ENCODE assay signal across 26 cellular contexts in genomic region chr3:188407158-188407880, GRCh38.
DNase-seq lines count a peak whose midpoint lies in the region; ATAC-seq and TF ChIP-seq lines count a peak whose summit lies in the region.
"Had no signal": no experiment of that assay in that cellular context is flagged by ENCODE, and none has a peak within 500 bp of the region (broad histone marks: within the 10 kb centered on the region; RNA-seq: fewer than 3 reads in every experiment).

No MANE protein-coding gene starts in this region.

- H3K36me3 ChIP-seq in osteoblast (ENCODE audit: insufficient read depth, low read length): peaks cover 6% of the 10 kb centered on the region

- no peaks in the 10 kb centered on the region for H3K27me3 ChIP-seq in osteoblast (ENCODE audit: insufficient read depth, low read length)
- H3K27me3 ChIP-seq: brain microvascular endothelial cell, heart left ventricle, MG63, spleen, transverse colon had no signal

- no peaks in the 10 kb centered on the region for H3K27me3 Mint-ChIP-seq in chondrocyte (ENCODE audit: low read depth)
- H3K27me3 Mint-ChIP-seq: activated B cell treated with CpG ODN at 0.5 μM for 24 hours, B cell had no signal

- H3K4me3 Mint-ChIP-seq in chondrocyte (ENCODE audit: unreplicated experiment): no peak overlapping the region
- H3K4me3 Mint-ChIP-seq: activated B cell treated with CpG ODN at 0.5 μM for 24 hours; activated T-cell treated with anti-CD3 and anti-CD28 coated beads, Interleukin-2, amount 50 U/mL, for 72 hours; B cell; nephron had no signal

- peaks cover 17% of the 10 kb centered on the region for H3K36me3 Mint-ChIP-seq in chondrocyte (ENCODE audit: low read depth)

- peak; percentile 14 for DNase-seq in NCI-H2171 treated with DMSO at 0.1 percent for 48 hours (lab: John Stamatoyannopoulos, UW)
- no peak for DNase-seq in NCI-H2171 (lab: John Stamatoyannopoulos, UW)
- DNase-seq in LHCN-M2 (ENCODE audit: low read depth): peak; percentile 22
- no peak for DNase-seq in chondrocyte (ENCODE audit: low spot score)
- peak; percentile 35 for DNase-seq in osteoblast (ENCODE audit: insufficient read length, low spot score, missing footprints)
- DNase-seq: activated B cell treated with CpG ODN at 0.5 μM for 24 hours; activated naive CD4-positive, alpha-beta T cell; activated T-cell treated with anti-CD3 and anti-CD28 coated beads, Interleukin-2, amount 50 U/mL, for 72 hours; brain microvascular endothelial cell; heart left ventricle; MG63; mucosa of descending colon; NCI-H1417 treated with DMSO at 0.1 percent for 48 hours; NCI-H2081 treated with DMSO at 0.1 percent for 48 hours; NCI-H510A treated with DMSO at 0.1 percent for 48 hours; NK-92 treated with Interleukin-12 subunit alpha and Interleukin-12 subunit beta, amount 100 ng/mL, for 24 hours; spleen; stimulated activated CD4-positive, alpha-beta T cell treated with anti-CD3 and anti-CD28 coated beads, Interleukin-2, amount 100 ng/mL, for 48 hours; transverse colon had no signal

- H3K27ac Mint-ChIP-seq in chondrocyte (ENCODE audit: unreplicated experiment): peak overlapping the region; percentile 62
- H3K27ac Mint-ChIP-seq: activated B cell treated with CpG ODN at 0.5 μM for 24 hours; activated T-cell treated with anti-CD3 and anti-CD28 coated beads, Interleukin-2, amount 50 U/mL, for 72 hours; nephron had no signal

- TF ChIP-seq CTCF in chondrocyte (IDR thresholded peaks at IDR 0.05) (no peak), osteoblast (IDR thresholded peaks at IDR 0.05; ENCODE audit: extremely low read depth, low read depth, low read length) (no peak)

- no peak overlapping the region for H2AFZ ChIP-seq in osteoblast (ENCODE audit: low read length)

- no peak overlapping the region for H3K4me2 ChIP-seq in osteoblast (ENCODE audit: insufficient read depth, low read length)

- no peaks in the 10 kb centered on the region for H3K4me1 ChIP-seq in osteoblast (ENCODE audit: insufficient read depth, low read length)

- no peak for ATAC-seq in GM18520 (IDR thresholded peaks at IDR 0.05; ENCODE audit: unreplicated experiment)
- no peak for ATAC-seq in HG03439 (IDR thresholded peaks at IDR 0.05; ENCODE audit: unreplicated experiment)
- ATAC-seq in GM21515 (IDR thresholded peaks at IDR 0.05; ENCODE audit: unreplicated experiment): no peak
- ATAC-seq: activated T-cell treated with anti-CD3 and anti-CD28 coated beads, Interleukin-2, amount 50 U/mL, for 72 hours; heart left ventricle; K562; mucosa of descending colon had no signal

- peaks cover 3% of the 10 kb centered on the region for H4K20me1 ChIP-seq in osteoblast (ENCODE audit: insufficient read depth, low read length)

- peaks cover 23% of the 10 kb centered on the region for H3K79me2 ChIP-seq in osteoblast (ENCODE audit: insufficient read depth, low read length)

- no peak overlapping the region for H3K27ac ChIP-seq in osteoblast (ENCODE audit: low read depth, low read length)
- H3K27ac ChIP-seq: brain microvascular endothelial cell, spleen had no signal

- H3K4me3 ChIP-seq in osteoblast (ENCODE audit: insufficient read depth, low read length): no peak overlapping the region
- H3K4me3 ChIP-seq: heart left ventricle, K562, lung, MG63, mucosa of descending colon, spleen, transverse colon had no signal

- peaks cover 8% of the 10 kb centered on the region for H3K4me1 Mint-ChIP-seq in chondrocyte (ENCODE audit: low read depth)
- H3K4me1 Mint-ChIP-seq: nephron had no signal

- H3K9me3 Mint-ChIP-seq in chondrocyte (ENCODE audit: low read depth): no peaks in the 10 kb centered on the region

- no peaks in the 10 kb centered on the region for H3K9me3 ChIP-seq in osteoblast (ENCODE audit: low read depth, low read length)
- H3K9me3 ChIP-seq: MG63, mucosa of descending colon, spleen, transverse colon had no signal

Comparison
In these comparisons a context has a peak if more than half of its experiments do, and no peak if none do; other contexts are left out.
1. DNase-seq: peak in NCI-H2171 treated with DMSO at 0.1 percent for 48 hours (single experiment), LHCN-M2 (single experiment) and osteoblast (single experiment); none in NCI-H2171 (single experiment) and chondrocyte (single experiment).